In genomic region chr2:38602136-38602731, GRCh38 we compare ENCODE assay signal across 8 cellular contexts. TPM values are rescaled to one million over a fixed set of nuclear protein-coding genes. Genes with fewer than 3 reads are reported as not detected.
DNase-seq lines count a peak whose midpoint lies in the region; ATAC-seq and TF ChIP-seq lines count a peak whose summit lies in the region.

No MANE protein-coding gene starts in this region.

- peak; percentile 7 for ATAC-seq in GM18505 (IDR thresholded peaks at IDR 0.05; ENCODE audit: unreplicated experiment)
- ATAC-seq in HG02852 (IDR thresholded peaks at IDR 0.05; ENCODE audit: unreplicated experiment): peak; percentile 34
- peak; percentile 24; the same call in 2 of the 3 replicates for ATAC-seq in RWPE2 (ENCODE audit: low read depth)
- ATAC-seq in right cardiac atrium: peak; percentile 0 to 2

- 0 to 1% (median 1%) methylated on average over 24 to 74 of the region's 74 CpGs for WGBS in adrenal gland, 4 donors
- under 1% methylated on average over 74 of the region's 74 CpGs for WGBS in right cardiac atrium

- H3K36me3 ChIP-seq in RWPE2 (ENCODE audit: low read depth) (no peaks in the 10 kb centered on the region), adrenal gland (replicated peaks in 1 of 2) (no peaks in the 10 kb centered on the region)

- H3K4me1 ChIP-seq in RWPE2 (ENCODE audit: insufficient read depth, poor library complexity, severe bottlenecking) (peaks cover 18% of the 10 kb centered on the region), adrenal gland (replicated peaks in 1 of 2) (peaks cover 21 to 47% of the 10 kb centered on the region in 2 donors), right cardiac atrium (ENCODE audit: control insufficient read depth, insufficient read depth, low read length) (peaks cover 3% of the 10 kb centered on the region)

- TF ChIP-seq CTCF in RWPE2 (IDR thresholded peaks at IDR 0.05; ENCODE audit: poor library complexity, severe bottlenecking) (no peak), adrenal gland (IDR thresholded peaks at IDR 0.05) (no peak), retinal pigment epithelial cell (conservative IDR thresholded peaks at IDR 0.05; ENCODE audit: low read depth, low read length) (no peak)

- H3K27ac ChIP-seq in RWPE2 (ENCODE audit: poor library complexity, severe bottlenecking): peak overlapping the region; percentile 83
- peak overlapping the region; percentile 91 to 99 (median 97) for H3K27ac ChIP-seq in adrenal gland
- peak overlapping the region; percentile 96 for H3K27ac ChIP-seq in right cardiac atrium (ENCODE audit: low read length)

- H3K9me3 ChIP-seq in RWPE2 (ENCODE audit: severe bottlenecking): no peaks in the 10 kb centered on the region
- H3K9me3 ChIP-seq in adrenal gland (replicated peaks in 1 of 3): no peaks in the 10 kb centered on the region
- no peaks in the 10 kb centered on the region for H3K9me3 ChIP-seq in right cardiac atrium (ENCODE audit: control insufficient read depth, low read length)

- peak overlapping the region; percentile 88 for H3K4me3 ChIP-seq in RWPE2 (ENCODE audit: severe bottlenecking)
- H3K4me3 ChIP-seq in adrenal gland: peak overlapping the region; percentile 71 to 99 (median 92)
- peak overlapping the region; percentile 92 for H3K4me3 ChIP-seq in right cardiac atrium (ENCODE audit: low read length)
- H3K4me3 ChIP-seq in retinal pigment epithelial cell (ENCODE audit: low read length): peak overlapping the region; percentile 90

- TF ChIP-seq POLR2A in GM18505 (IDR thresholded peaks at IDR 0.05; ENCODE audit: borderline replicate concordance, extremely low read depth, insufficient read depth, insufficient read length): no peak
- no peak for TF ChIP-seq POLR2A in adrenal gland (IDR thresholded peaks at IDR 0.05)

- no peaks in the 10 kb centered on the region for H3K27me3 ChIP-seq in RWPE2 (ENCODE audit: insufficient read depth, poor library complexity, severe bottlenecking)
- no peaks in the 10 kb centered on the region for H3K27me3 ChIP-seq in adrenal gland
- no peaks in the 10 kb centered on the region for H3K27me3 ChIP-seq in right cardiac atrium (ENCODE audit: control insufficient read depth, insufficient read depth)

- no peak for DNase-seq in RWPE2 (ENCODE audit: low spot score)
- peak in 6 of 7 donors; percentile 35 to 74 (median 50) for DNase-seq in adrenal gland
- peak; percentile 24 to 79 (median 78) for DNase-seq in right cardiac atrium
- no peak for DNase-seq in retinal pigment epithelial cell (ENCODE audit: low read depth)
- DNase-seq in hepatic stellate cell (ENCODE audit: low spot score): no peak
- DNase-seq in NCI-H1930 (lab: John Stamatoyannopoulos, UW): no peak

- intact Hi-C loops in adrenal gland (cut with DNase I) (loop anchor here (2.0 to 10.0 kb wide), 3 partner anchors 65 to 145 kb away; partner anchors contain the start of gene GALM (in 1 of the 2)), right cardiac atrium (cut with DNase I) (loop anchor here in 3 of 4 donors (5.0 kb wide), 2 partner anchors 65 to 120 kb away; partner anchors contain the start of gene GALM (in 1 of the 3))

RNA-seq across cellular contexts. Expression of gene HNRNPLL, which starts 0.5 kb away (rescaled TPM):
- total RNA-seq in adrenal gland: 10 to 100 TPM; 24.5 to 75.2 (median 60.9) TPM
- 10 to 100 TPM; 19.5 to 25.8 (median 20.5) TPM for polyA plus RNA-seq in adrenal gland
- total RNA-seq in right cardiac atrium: 10 to 100 TPM; 33.3 to 38.7 (median 34.9) TPM
- 11.3 TPM for polyA plus RNA-seq in right cardiac atrium

Comparison
In these comparisons a context has a peak if more than half of its experiments do, and no peak if none do; other contexts are left out.
1. DNase-seq: peak in adrenal gland (6 of 7) and right cardiac atrium (3 of 3); none in RWPE2 (single experiment), retinal pigment epithelial cell (single experiment), hepatic stellate cell (single experiment) and NCI-H1930 (0 of 2).
2. Peak in every context shown above with its lines, with median percentiles within 50 percentile points of each other: ATAC-seq, H3K27ac ChIP-seq and H3K4me3 ChIP-seq.